ENCODE assay signal across 8 cellular contexts in genomic region chr18:3012920-3013810, GRCh38. TPM values are rescaled to one million over a fixed set of nuclear protein-coding genes. Genes with fewer than 3 reads are reported as not detected.
A peak's percentile ranks its signal among the peaks of the same experiment; 100 is the strongest.
DNase-seq lines count a peak whose midpoint lies in the region; ATAC-seq, FAIRE-seq and TF ChIP-seq lines count a peak whose summit lies in the region.

A gene with protein sequence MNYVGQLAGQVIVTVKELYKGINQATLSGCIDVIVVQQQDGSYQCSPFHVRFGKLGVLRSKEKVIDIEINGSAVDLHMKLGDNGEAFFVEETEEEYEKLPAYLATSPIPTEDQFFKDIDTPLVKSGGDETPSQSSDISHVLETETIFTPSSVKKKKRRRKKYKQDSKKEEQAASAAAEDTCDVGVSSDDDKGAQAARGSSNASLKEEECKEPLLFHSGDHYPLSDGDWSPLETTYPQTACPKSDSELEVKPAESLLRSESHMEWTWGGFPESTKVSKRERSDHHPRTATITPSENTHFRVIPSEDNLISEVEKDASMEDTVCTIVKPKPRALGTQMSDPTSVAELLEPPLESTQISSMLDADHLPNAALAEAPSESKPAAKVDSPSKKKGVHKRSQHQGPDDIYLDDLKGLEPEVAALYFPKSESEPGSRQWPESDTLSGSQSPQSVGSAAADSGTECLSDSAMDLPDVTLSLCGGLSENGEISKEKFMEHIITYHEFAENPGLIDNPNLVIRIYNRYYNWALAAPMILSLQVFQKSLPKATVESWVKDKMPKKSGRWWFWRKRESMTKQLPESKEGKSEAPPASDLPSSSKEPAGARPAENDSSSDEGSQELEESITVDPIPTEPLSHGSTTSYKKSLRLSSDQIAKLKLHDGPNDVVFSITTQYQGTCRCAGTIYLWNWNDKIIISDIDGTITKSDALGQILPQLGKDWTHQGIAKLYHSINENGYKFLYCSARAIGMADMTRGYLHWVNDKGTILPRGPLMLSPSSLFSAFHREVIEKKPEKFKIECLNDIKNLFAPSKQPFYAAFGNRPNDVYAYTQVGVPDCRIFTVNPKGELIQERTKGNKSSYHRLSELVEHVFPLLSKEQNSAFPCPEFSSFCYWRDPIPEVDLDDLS (minus strand): TSS chr18:3013144. CDS start chr18:2960840, 52,304 bp downstream.

- CTCF ChIA-PET in HepG2 (lab: Yijun Ruan, JAX; ENCODE audit: low intra/inter-chr PET ratio, low total read pairs): interaction anchor here (1.0 kb wide), 1 partner anchor 116 kb away, joined by 4 read pairs; no protein-coding TSS in a partner anchor

- peaks cover 42% of the 10 kb centered on the region for H3K79me2 ChIP-seq in HepG2 (ENCODE audit: insufficient read depth, low read length)

- peak within 1 kb of the TSS; percentile 91 to 99 (median 96) for H3K4me3 Mint-ChIP-seq in CD4-positive, CD25-positive, alpha-beta regulatory T cell

- peaks cover 20% of the 10 kb centered on the region for H3K27me3 Mint-ChIP-seq in CD4-positive, CD25-positive, alpha-beta regulatory T cell

- no peaks in the 10 kb centered on the region for H3K36me3 ChIP-seq in CD4-positive, CD25-positive, alpha-beta regulatory T cell (ENCODE audit: control insufficient read depth, insufficient read depth, low read length)
- peaks cover 1 to 28% of the 10 kb centered on the region in 2 experiments; a peak in 2 of 5 replicates for H3K36me3 ChIP-seq in HepG2 (replicated peaks in 1 of 2; ENCODE audit: control insufficient read depth in 1 of 2, insufficient read depth in 2 of 2, low read length in 2 of 2)

- H3K27ac ChIP-seq in CD4-positive, CD25-positive, alpha-beta regulatory T cell (ENCODE audit: insufficient read depth, low read length, poor library complexity, severe bottlenecking): peak within 1 kb of the TSS; percentile 73
- H3K27ac ChIP-seq in HepG2 (ENCODE audit: extremely low read length, insufficient read depth, low read length): peak within 1 kb of the TSS; percentile 94

- peak within 1 kb of the TSS; percentile 82 for H3K4me3 ChIP-seq in CD4-positive, CD25-positive, alpha-beta regulatory T cell (ENCODE audit: low read depth, low read length)
- peak within 1 kb of the TSS; percentile 80 to 85 (median 84) for H3K4me3 ChIP-seq in HepG2 (replicated peaks in 1 of 3; ENCODE audit: insufficient read depth in 1 of 3, low read depth in 2 of 3, low read length in 3 of 3)

- peak; percentile 91 to 93 for ATAC-seq in CD4-positive, CD25-positive, alpha-beta regulatory T cell (ENCODE audit: low read depth in 2 of 2)
- peak; percentile 88 for ATAC-seq in GM19452 (IDR thresholded peaks at IDR 0.05; ENCODE audit: unreplicated experiment)
- ATAC-seq in HG03575 (IDR thresholded peaks at IDR 0.05; ENCODE audit: extremely low read depth, insufficient number of reproducible peaks, low FRiP score, unreplicated experiment): peak; percentile 49
- peak; percentile 83 for ATAC-seq in HepG2

- peak; percentile 77 for FAIRE-seq in HepG2 (lab: Jason Lieb, UNC)

- BruUV-seq in HepG2 (replicated peaks; lab: Mats Ljungman, UMichigan): no TSS peak

- WGBS in HepG2 (ENCODE audit: low lambda C conversion rate): under 1% methylated on average over 14 of the region's 93 CpGs

- peaks cover 19 to 63% (median 36%) of the 10 kb centered on the region in 4 donors for H3K4me1 Mint-ChIP-seq in CD4-positive, CD25-positive, alpha-beta regulatory T cell

- H4K20me1 ChIP-seq in HepG2 (ENCODE audit: insufficient read depth, low read length): peaks cover 32% of the 10 kb centered on the region

- POLR2A ChIA-PET in HepG2 (lab: Yijun Ruan, JAX): interaction anchor here (0.5 to 2.9 kb wide), 7 partner anchors 9 to 234 kb away, joined by 3 to 13 read pairs (median 3); partner anchors contain the start of gene MYL12A

- peaks cover 7% of the 10 kb centered on the region for H3K4me1 ChIP-seq in CD4-positive, CD25-positive, alpha-beta regulatory T cell (ENCODE audit: control insufficient read depth, insufficient read depth, low read length, poor library complexity, severe bottlenecking)
- H3K4me1 ChIP-seq in HepG2 (ENCODE audit: insufficient read depth, low read length): peaks cover 76% of the 10 kb centered on the region

- TF ChIP-seq POLR2A in HepG2 (IDR thresholded peaks at IDR 0.05; ENCODE audit: insufficient read depth in 1 of 2, low read depth in 2 of 2, low read length in 2 of 2): peak; percentile 55 to 66

- no peak for TF ChIP-seq CTCF in HepG2 (CRISPR knock-in tag; IDR thresholded peaks at IDR 0.05)

- H2AFZ ChIP-seq in HepG2 (ENCODE audit: low read length): no peak within 1 kb of the TSS

- in situ Hi-C loops in HepG2 (cut with HindIII; ENCODE audit: extremely low pct_ligation_motif_present, low pct_unique_long_range_greater_than_20kb): no loop called here

- peak within 1 kb of the TSS; percentile 87 for H3K9ac ChIP-seq in HepG2 (ENCODE audit: insufficient read depth, low read depth, low read length)

- TF ChIP-seq EP300 in HepG2 (IDR thresholded peaks at IDR 0.05; ENCODE audit: low read depth in 2 of 2, low read length in 2 of 2): peak in 1 of 2 experiments; percentile 20; a peak in 1 of 4 replicates
- no peak for TF ChIP-seq EP300 in HepG2 (CRISPR knock-in tag; IDR thresholded peaks at IDR 0.05; ENCODE audit: borderline replicate concordance)

- intact Hi-C loops in HepG2 (cut with micrococcal nuclease; ENCODE audit: unreplicated experiment): loop anchor here (1.0 to 5.0 kb wide), 3 partner anchors 50 to 234 kb away; partner anchors contain the start of gene MYL12A

- H3K36me3 Mint-ChIP-seq in CD4-positive, CD25-positive, alpha-beta regulatory T cell: no peaks in the 10 kb centered on the region

- peak within 1 kb of the TSS; percentile 99 for H3K4me2 ChIP-seq in HepG2 (ENCODE audit: low read depth, low read length)

- peaks cover 6% of the 10 kb centered on the region for H3K27me3 ChIP-seq in CD4-positive, CD25-positive, alpha-beta regulatory T cell (ENCODE audit: control insufficient read depth, insufficient read depth, low read length)
- H3K27me3 ChIP-seq in HepG2 (ENCODE audit: control insufficient read depth in 1 of 2, insufficient read depth in 2 of 2, low read length in 2 of 2): no peaks in the 10 kb centered on the region; a peak in 1 of 5 replicates

- H3K9me3 ChIP-seq in CD4-positive, CD25-positive, alpha-beta regulatory T cell (ENCODE audit: control insufficient read depth in 2 of 2, low read length in 2 of 2): no peaks in the 10 kb centered on the region
- H3K9me3 ChIP-seq in HepG2 (ENCODE audit: low read length): no peaks in the 10 kb centered on the region

- peak; percentile 91 to 97 (median 94) for DNase-seq in CD4-positive, CD25-positive, alpha-beta regulatory T cell
- DNase-seq in NCI-H82 (lab: John Stamatoyannopoulos, UW) (peak; percentile 96), dermis microvascular lymphatic vessel endothelial cell (ENCODE audit: low read depth in 2 of 2) (peak; percentile 91 to 98), HepG2 (ENCODE audit: low spot score) (peak; percentile 95)
- DNase-seq in activated CD4-positive, alpha-beta T cell treated with anti-CD3 and anti-CD28 coated beads, Interleukin-2, amount 50 U/mL, for 48 hours: peak; percentile 95 to 97
- peak; percentile 94 to 95 for DNase-seq in stimulated activated CD4-positive, alpha-beta T cell treated with anti-CD3 and anti-CD28 coated beads, Interleukin-2, amount 100 ng/mL, for 48 hours

- peak; percentile 72 for TF ChIP-seq RAD21 in HepG2 (CRISPR knock-in tag; IDR thresholded peaks at IDR 0.05)

- H3K9me3 Mint-ChIP-seq in CD4-positive, CD25-positive, alpha-beta regulatory T cell: peaks cover 0 to 2% (median 0%) of the 10 kb centered on the region in 7 donors

- peak within 1 kb of the TSS; percentile 74 to 95 (median 89) for H3K27ac Mint-ChIP-seq in CD4-positive, CD25-positive, alpha-beta regulatory T cell

TF ChIP-seq in HepG2, 621 proteins besides CTCF, POLR2A, EP300 and RAD21 (continues in another document):
- TF ChIP-seq ZNF543 (CRISPR knock-in tag; IDR thresholded peaks at IDR 0.05): 0 out of 2 replicates have a peak, but pooled peaks have one; percentile 36
- TF ChIP-seq NONO (IDR thresholded peaks at IDR 0.05): no peak
- TF ChIP-seq NONO (CRISPR knock-in tag; conservative IDR thresholded peaks at IDR 0.05): no peak
- TF ChIP-seq SMAD9 (CRISPR knock-in tag; IDR thresholded peaks at IDR 0.05): no peak
- no peak for TF ChIP-seq ZNF879 (CRISPR knock-in tag; IDR thresholded peaks at IDR 0.05)
- TF ChIP-seq ZNF563 (CRISPR knock-in tag; IDR thresholded peaks at IDR 0.05): peak; percentile 88
- no peak for TF ChIP-seq ATAD3A (CRISPR knock-in tag; IDR thresholded peaks at IDR 0.05)
- TF ChIP-seq MED1 (CRISPR knock-in tag; IDR thresholded peaks at IDR 0.05): peak; percentile 66

RNA-seq across cellular contexts. Expression of the gene that starts here (rescaled TPM):
- 61.2 TPM for total RNA-seq in CD4-positive, CD25-positive, alpha-beta regulatory T cell
- 10 to 100 TPM; 39.3 to 52.7 (median 44.8) TPM for polyA plus RNA-seq in CD4-positive, CD25-positive, alpha-beta regulatory T cell
- total RNA-seq in dermis microvascular lymphatic vessel endothelial cell: 21.1 and 37.9 TPM in 2 replicates
- 46.0 and 59.5 TPM in 2 replicates for total RNA-seq in HepG2 (2016; rRNA removed; fragmentation: Illumina TruSeq; extraction: Trizol)
- total RNA-seq in HepG2 (2016; cell fraction: cytosol; rRNA removed; fragmentation: Illumina TruSeq; extraction: Trizol; ENCODE audit: low read depth): 12.8 and 14.6 TPM in 2 replicates
- total RNA-seq in HepG2 (2016; cell fraction: insoluble cytoplasmic fraction; rRNA removed; fragmentation: Illumina TruSeq; extraction: Trizol): 44.4 and 54.4 TPM in 2 replicates
- total RNA-seq in HepG2 (2016; cell fraction: membrane; rRNA removed; fragmentation: Illumina TruSeq; extraction: Trizol): 20.5 and 21.5 TPM in 2 replicates
- total RNA-seq in HepG2 (2016; cell fraction: nucleus; rRNA removed; fragmentation: Illumina TruSeq; extraction: Trizol): 50.5 and 53.1 TPM in 2 replicates
- 110 and 119 TPM in 2 replicates for polyA plus RNA-seq in HepG2 (2011; rRNA removed)
- polyA plus RNA-seq in HepG2 (2011; cell fraction: cytosol; rRNA removed): 76.4 and 101 TPM in 2 replicates
- polyA plus RNA-seq in HepG2 (2011; cell fraction: nucleus; rRNA removed): 114 and 124 TPM in 2 replicates
- polyA plus RNA-seq in HepG2 (2012): 53.5 and 68.4 TPM in 2 replicates
- 1.7 and 2.2 TPM in 2 replicates for polyA plus RNA-seq in HepG2 (2016; cell fraction: cytosol; fragmentation: Illumina TruSeq; extraction: Trizol; ENCODE audit: low read depth)
- polyA plus RNA-seq in HepG2 (2016; cell fraction: insoluble cytoplasmic fraction; fragmentation: Illumina TruSeq; extraction: Trizol; ENCODE audit: low read depth): 32.7 and 38.7 TPM in 2 replicates
- polyA plus RNA-seq in HepG2 (2016; cell fraction: membrane; fragmentation: Illumina TruSeq; extraction: Trizol; ENCODE audit: low read depth): 5.6 and 6.6 TPM in 2 replicates
- 51.6 and 53.6 TPM in 2 replicates for polyA plus RNA-seq in HepG2 (2016; cell fraction: nucleus; fragmentation: Illumina TruSeq; extraction: Trizol; ENCODE audit: insufficient read depth, low read depth)
- 31.2 and 149 TPM in 2 replicates for polyA minus RNA-seq in HepG2 (2011; rRNA and poly(A)+ RNA removed; ENCODE audit: low replicate concordance)
- 95.1 and 103 TPM in 2 replicates for polyA minus RNA-seq in HepG2 (2011; cell fraction: cytosol; rRNA and poly(A)+ RNA removed)
- 171 and 204 TPM in 2 replicates for polyA minus RNA-seq in HepG2 (2011; cell fraction: nucleus; rRNA and poly(A)+ RNA removed)

Comparison
In these comparisons a context has a peak if more than half of its experiments do, and no peak if none do; other contexts are left out.
1. Peak in every context shown above with its lines: DNase-seq, ATAC-seq, H3K4me3 ChIP-seq and H3K27ac ChIP-seq.